Comparison of ENCODE assay signal across 25 cellular contexts in the genomic region with DNA sequence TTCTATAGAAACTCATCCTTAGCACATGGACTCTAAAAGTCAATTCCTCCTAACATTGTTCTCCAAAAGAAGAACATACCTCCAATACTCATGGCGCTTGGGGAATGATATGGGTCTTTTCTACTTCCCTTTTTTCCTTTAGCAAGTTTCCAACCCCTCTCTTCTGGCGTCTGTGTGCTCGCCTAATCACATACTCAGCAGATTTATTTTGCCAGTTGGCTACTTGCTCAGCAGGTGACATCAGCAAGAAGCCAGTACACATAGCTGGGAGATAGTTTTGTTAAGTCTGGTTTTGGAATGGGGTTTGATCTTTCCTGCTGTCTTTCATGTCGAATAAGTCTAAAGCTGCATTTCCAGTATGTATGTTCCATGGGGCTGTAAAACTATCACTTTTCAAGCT.
DNase-seq lines count a peak whose midpoint lies in the region; ATAC-seq, FAIRE-seq and TF ChIP-seq lines count a peak whose summit lies in the region.
"Had no signal": no experiment of that assay in that cellular context is flagged by ENCODE, and none has a peak within 500 bp of the region (broad histone marks: within the 10 kb centered on the region; RNA-seq: fewer than 3 reads in every experiment).

No MANE protein-coding gene starts in this region.

- no peak overlapping the region for H2BK120ac ChIP-seq in mesendoderm (ENCODE audit: low read depth, low read length)

- no peaks in the 10 kb centered on the region for H3K4me1 ChIP-seq in HepG2 (ENCODE audit: insufficient read depth, low read length)
- H3K4me1 ChIP-seq in right lobe of liver: no peaks in the 10 kb centered on the region
- H3K4me1 ChIP-seq in mesendoderm (ENCODE audit: control insufficient read depth, low read depth, low read length): no peaks in the 10 kb centered on the region
- no peaks in the 10 kb centered on the region for H3K4me1 ChIP-seq in body of pancreas
- H3K4me1 ChIP-seq: A549, BE2C had no signal

- no peak overlapping the region for H3K18ac ChIP-seq in mesendoderm (ENCODE audit: low read length)

- peaks cover 54% of the 10 kb centered on the region for H3K9me3 ChIP-seq in HepG2 (ENCODE audit: low read length)
- no peaks in the 10 kb centered on the region for H3K9me3 ChIP-seq in right lobe of liver
- H3K9me3 ChIP-seq in body of pancreas: no peaks in the 10 kb centered on the region
- H3K9me3 ChIP-seq: BE2C; BLaER1 treated with 17β-estradiol and CSF1 and Interleukin-3, amounts not matched to agents 10 nM and 100 nM had no signal

- H2AFZ ChIP-seq in HepG2 (ENCODE audit: low read length): no peak overlapping the region
- H2AFZ ChIP-seq: GM23248 had no signal

- no peaks in the 10 kb centered on the region for H3K27me3 ChIP-seq in HepG2 (ENCODE audit: control insufficient read depth in 1 of 2, insufficient read depth in 2 of 2, low read length in 2 of 2)
- H3K27me3 ChIP-seq in right lobe of liver: no peaks in the 10 kb centered on the region
- no peaks in the 10 kb centered on the region for H3K27me3 ChIP-seq in mesendoderm (ENCODE audit: insufficient read depth, low read length, poor library complexity)
- H3K27me3 ChIP-seq in body of pancreas: no peaks in the 10 kb centered on the region
- H3K27me3 ChIP-seq: BE2C; BLaER1 treated with 17β-estradiol and CSF1 and Interleukin-3, amounts not matched to agents 10 nM and 100 nM had no signal

- intact Hi-C loops in HepG2 (cut with micrococcal nuclease; ENCODE audit: unreplicated experiment) (no loop called here), right lobe of liver (cut with DNase I) (no loop called here), body of pancreas (cut with DNase I) (no loop called here)

- no TSS peak for BruUV-seq in HepG2 (replicated peaks; lab: Mats Ljungman, UMichigan)

- no peaks in the 10 kb centered on the region for H3K79me2 ChIP-seq in HepG2 (ENCODE audit: insufficient read depth, low read length)
- H3K79me2 ChIP-seq in mesendoderm (ENCODE audit: control insufficient read depth, insufficient read depth, low read length): no peaks in the 10 kb centered on the region

- TF ChIP-seq EP300 in HepG2 (IDR thresholded peaks at IDR 0.05; ENCODE audit: low read depth in 2 of 2, low read length in 2 of 2) (no peak), HepG2 (CRISPR knock-in tag; IDR thresholded peaks at IDR 0.05; ENCODE audit: borderline replicate concordance) (no peak)

- no peaks in the 10 kb centered on the region for H4K20me1 ChIP-seq in HepG2 (ENCODE audit: insufficient read depth, low read length)
- H4K20me1 ChIP-seq: BLaER1 treated with 17β-estradiol and CSF1 and Interleukin-3, amounts not matched to agents 10 nM and 100 nM had no signal

- H3K9ac ChIP-seq in HepG2 (ENCODE audit: insufficient read depth, low read depth, low read length): no peak overlapping the region
- H3K9ac ChIP-seq in mesendoderm (ENCODE audit: low read length): no peak overlapping the region
- H3K9ac ChIP-seq: BLaER1 treated with 17β-estradiol and CSF1 and Interleukin-3, amounts not matched to agents 10 nM and 100 nM; GM23248 had no signal

- no peak overlapping the region for H3K4me2 ChIP-seq in HepG2 (ENCODE audit: low read depth, low read length)
- H3K4me2 ChIP-seq in mesendoderm (ENCODE audit: low read length): no peak overlapping the region
- H3K4me2 ChIP-seq: A549 had no signal

- H2BK15ac ChIP-seq in mesendoderm (replicated peaks; ENCODE audit: low read depth): peak overlapping the region; percentile 97

- no peak for TF ChIP-seq RAD21 in HepG2 (CRISPR knock-in tag; IDR thresholded peaks at IDR 0.05)

- H3K4ac ChIP-seq in mesendoderm (ENCODE audit: low read depth, low read length): no peak overlapping the region

- no peak overlapping the region for H3K56ac ChIP-seq in mesendoderm (ENCODE audit: low read length)

- POLR2A ChIA-PET in HepG2 (lab: Yijun Ruan, JAX): no interaction called here

- H3K23ac ChIP-seq in mesendoderm (ENCODE audit: low read length): no peak overlapping the region

- 0% methylated on average over 4 of the region's 4 CpGs for WGBS in HepG2 (ENCODE audit: low lambda C conversion rate)
- WGBS in right lobe of liver (ENCODE audit: insufficient coverage, low coverage, low lambda C conversion rate, missing lambda C conversion rate): 43% methylated on average over 4 of the region's 4 CpGs
- WGBS in mesendoderm (ENCODE audit: extremely low coverage, insufficient coverage, low lambda C conversion rate): no CpG with 5 or more reads among the region's 4 CpGs
- WGBS in body of pancreas, 2 donors: 50 to 55% methylated on average over 4 of the region's 4 CpGs

- ATAC-seq in HepG2 (no peak), right lobe of liver (no peak), body of pancreas (no peak)
- ATAC-seq: A549, GM12878, HCT116 had no signal

- no peaks in the 10 kb centered on the region for H3K79me1 ChIP-seq in mesendoderm (ENCODE audit: low read length)

- H3K4me3 ChIP-seq in HepG2 (replicated peaks in 1 of 3; ENCODE audit: insufficient read depth in 1 of 3, low read depth in 2 of 3, low read length in 3 of 3) (no peak overlapping the region), right lobe of liver (no peak overlapping the region), mesendoderm (ENCODE audit: low read length) (no peak overlapping the region), body of pancreas (no peak overlapping the region)
- H3K4me3 ChIP-seq: A549; BLaER1 treated with 17β-estradiol and CSF1 and Interleukin-3, amounts not matched to agents 10 nM and 100 nM; GM12878; GM23248 had no signal

- TF ChIP-seq CTCF in HepG2 (CRISPR knock-in tag; IDR thresholded peaks at IDR 0.05) (no peak), right lobe of liver (IDR thresholded peaks at IDR 0.05) (no peak), body of pancreas (IDR thresholded peaks at IDR 0.05) (no peak)

- FAIRE-seq in HepG2 (lab: Jason Lieb, UNC): no peak
- FAIRE-seq: A549, D721Med, GM12878, GM19239, H1 had no signal

- no peak overlapping the region for H4K8ac ChIP-seq in mesendoderm (ENCODE audit: low read depth, low read length)

- CTCF ChIA-PET in HepG2 (lab: Yijun Ruan, JAX; ENCODE audit: low intra/inter-chr PET ratio, low total read pairs): no interaction called here

- no peak overlapping the region for H3K27ac ChIP-seq in HepG2 (ENCODE audit: extremely low read length, insufficient read depth, low read length)
- no peak overlapping the region for H3K27ac ChIP-seq in right lobe of liver
- H3K27ac ChIP-seq in mesendoderm (ENCODE audit: low read depth, low read length): no peak overlapping the region
- no peak overlapping the region for H3K27ac ChIP-seq in body of pancreas
- no peak overlapping the region for H3K27ac ChIP-seq in caudate nucleus (ENCODE audit: low read depth, low read length)
- H3K27ac ChIP-seq: A549; BLaER1 treated with 17β-estradiol and CSF1 and Interleukin-3, amounts not matched to agents 10 nM and 100 nM; GM23248 had no signal

- in situ Hi-C loops in HepG2 (cut with HindIII; ENCODE audit: extremely low pct_ligation_motif_present, low pct_unique_long_range_greater_than_20kb): no loop called here

- no peak overlapping the region for H2BK5ac ChIP-seq in mesendoderm (ENCODE audit: low read length)

- H3K36me3 ChIP-seq in HepG2 (replicated peaks in 1 of 2; ENCODE audit: control insufficient read depth in 1 of 2, insufficient read depth in 2 of 2, low read length in 2 of 2): no peaks in the 10 kb centered on the region
- no peaks in the 10 kb centered on the region for H3K36me3 ChIP-seq in right lobe of liver
- no peaks in the 10 kb centered on the region for H3K36me3 ChIP-seq in mesendoderm (ENCODE audit: control insufficient read depth, insufficient read depth, low read length)
- H3K36me3 ChIP-seq in body of pancreas (replicated peaks in 1 of 2; ENCODE audit: insufficient read depth in 1 of 2, low read depth in 2 of 2): no peaks in the 10 kb centered on the region
- H3K36me3 ChIP-seq: BE2C; BLaER1 treated with 17β-estradiol and CSF1 and Interleukin-3, amounts not matched to agents 10 nM and 100 nM had no signal

- no peak overlapping the region for H4K5ac ChIP-seq in mesendoderm (ENCODE audit: low read length)

- no peak for DNase-seq in HepG2 (ENCODE audit: low spot score)
- no peak for DNase-seq in right lobe of liver
- DNase-seq in OCI-M1 (lab: John Stamatoyannopoulos, UW): peak; percentile 1
- peak; percentile 27 for DNase-seq in mesendoderm
- no peak for DNase-seq in body of pancreas
- no peak for DNase-seq in caudate nucleus (lab: John Stamatoyannopoulos, UW)
- DNase-seq: 8988T; ACHN; AML-193; BE2C; CD4-positive, alpha-beta T cell; CD8-positive, alpha-beta memory T cell; DMS 273 treated with DMSO at 0.1 percent for 48 hours; DMS79; EL; GDM1; GM23248; H9 had no signal

- TF ChIP-seq POLR2A in HepG2 (IDR thresholded peaks at IDR 0.05; ENCODE audit: insufficient read depth in 1 of 2, low read depth in 2 of 2, low read length in 2 of 2) (no peak), right lobe of liver (IDR thresholded peaks at IDR 0.05) (no peak), body of pancreas (IDR thresholded peaks at IDR 0.05) (no peak)

- H2AK5ac ChIP-seq in mesendoderm (ENCODE audit: low read length): no peak overlapping the region

TF ChIP-seq in HepG2, 621 proteins besides CTCF, POLR2A, EP300 and RAD21:
- TF ChIP-seq, protein P1, sequence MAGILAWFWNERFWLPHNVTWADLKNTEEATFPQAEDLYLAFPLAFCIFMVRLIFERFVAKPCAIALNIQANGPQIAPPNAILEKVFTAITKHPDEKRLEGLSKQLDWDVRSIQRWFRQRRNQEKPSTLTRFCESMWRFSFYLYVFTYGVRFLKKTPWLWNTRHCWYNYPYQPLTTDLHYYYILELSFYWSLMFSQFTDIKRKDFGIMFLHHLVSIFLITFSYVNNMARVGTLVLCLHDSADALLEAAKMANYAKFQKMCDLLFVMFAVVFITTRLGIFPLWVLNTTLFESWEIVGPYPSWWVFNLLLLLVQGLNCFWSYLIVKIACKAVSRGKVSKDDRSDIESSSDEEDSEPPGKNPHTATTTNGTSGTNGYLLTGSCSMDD (CRISPR knock-in tag; IDR thresholded peaks at IDR 0.05): no peak
- TF ChIP-seq MAFK (conservative IDR thresholded peaks at IDR 0.05 in 1 of 2, IDR thresholded peaks at IDR 0.05 in 1 of 2; ENCODE audit: low read length in 2 of 2) (peak in 1 of 2 experiments; percentile 30; a peak in 1 of 4 replicates), ZNF724P (CRISPR knock-in tag; IDR thresholded peaks at IDR 0.05; ENCODE audit: borderline replicate concordance) (no peak), MAFF (IDR thresholded peaks at IDR 0.05; ENCODE audit: low read depth, low read length) (0 out of 2 replicates have a peak, but pooled peaks have one; percentile 12)

Comparison
In these comparisons a context has a peak if more than half of its experiments do, and no peak if none do; other contexts are left out.
1. DNase-seq: peak in OCI-M1 (single experiment) and mesendoderm (single experiment); none in HepG2 (single experiment), right lobe of liver (0 of 3), body of pancreas (0 of 4) and caudate nucleus (0 of 61).